9 cellular contexts compared by ENCODE assay signal in the genomic region with DNA sequence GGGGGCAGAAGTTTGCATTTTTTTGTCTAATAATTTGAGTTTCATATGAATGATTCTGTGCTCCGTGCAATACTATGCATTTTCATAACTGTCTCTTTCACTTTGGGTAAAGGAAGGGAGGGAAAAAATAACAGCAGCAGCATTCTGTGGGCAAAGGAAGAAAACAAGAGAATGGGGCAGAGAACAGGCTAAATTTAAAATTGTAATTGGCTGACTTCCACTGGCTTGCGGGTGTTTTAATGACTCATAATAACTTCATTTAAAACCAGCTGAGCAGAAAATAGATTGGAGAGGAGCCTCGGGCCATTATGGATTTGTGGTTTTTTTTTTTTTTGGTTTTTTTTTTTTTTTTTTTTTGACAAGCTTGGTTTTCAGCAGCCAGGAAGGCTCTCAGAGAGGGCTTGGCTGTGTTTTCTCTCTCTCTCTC.
DNase-seq lines count a peak whose midpoint lies in the region; ATAC-seq and TF ChIP-seq lines count a peak whose summit lies in the region.
"Had no signal": no experiment of that assay in that cellular context is flagged by ENCODE, and none has a peak within 500 bp of the region (broad histone marks: within the 10 kb centered on the region; RNA-seq: fewer than 3 reads in every experiment).

No MANE protein-coding gene starts in this region.

- TF ChIP-seq EP300 in gastroesophageal sphincter (IDR thresholded peaks at IDR 0.05): peak; percentile 4
- TF ChIP-seq EP300 in sigmoid colon (IDR thresholded peaks at IDR 0.05): peak; percentile 9 to 80 (median 54)

- H3K27ac ChIP-seq in gastroesophageal sphincter (peak overlapping the region; percentile 91 to 100 (median 97)), sigmoid colon (peak overlapping the region; percentile 94 to 99 (median 97))
- H3K27ac ChIP-seq: SJSA1 had no signal

- H3K4me1 Mint-ChIP-seq in activated CD8-positive, alpha-beta T cell treated with anti-CD3 and anti-CD28 coated beads for 36 hours (ENCODE audit: low read depth): peaks cover 81% of the 10 kb centered on the region

- no peaks in the 10 kb centered on the region for H3K9me3 Mint-ChIP-seq in activated CD8-positive, alpha-beta T cell treated with anti-CD3 and anti-CD28 coated beads for 36 hours

- intact Hi-C loops in activated CD8-positive, alpha-beta T cell treated with anti-CD3 and anti-CD28 coated beads for 36 hours (cut with micrococcal nuclease): loop anchor here (10.0 kb wide), 1 partner anchor 92 kb away; no protein-coding TSS in a partner anchor
- intact Hi-C loops in sigmoid colon (cut with DNase I): no loop called here

- peak; percentile 66 for ATAC-seq in activated CD8-positive, alpha-beta T cell treated with anti-CD3 and anti-CD28 coated beads for 36 hours
- ATAC-seq in gastroesophageal sphincter (peak; percentile 5), HG02973 (IDR thresholded peaks at IDR 0.05; ENCODE audit: unreplicated experiment) (no peak), HG02870 (IDR thresholded peaks at IDR 0.05; ENCODE audit: unreplicated experiment) (no peak), HG02981 (IDR thresholded peaks at IDR 0.05; ENCODE audit: unreplicated experiment) (no peak)

- H3K9me3 ChIP-seq in gastroesophageal sphincter: no peaks in the 10 kb centered on the region
- H3K9me3 ChIP-seq in sigmoid colon: no peaks in the 10 kb centered on the region
- H3K9me3 ChIP-seq: SJSA1 had no signal

- WGBS in gastroesophageal sphincter (ENCODE audit: low coverage in 1 of 2), 2 donors: 0 to 5% methylated on average over 3 of the region's 3 CpGs
- 8 to 19% methylated on average over 3 of the region's 3 CpGs for WGBS in sigmoid colon, 2 donors

- H3K36me3 ChIP-seq in gastroesophageal sphincter (peaks cover 0 to 7% of the 10 kb centered on the region in 2 donors), sigmoid colon (no peaks in the 10 kb centered on the region)
- H3K36me3 ChIP-seq: SJSA1 had no signal

- H3K4me1 ChIP-seq in gastroesophageal sphincter: peaks cover 77 to 98% (median 84%) of the 10 kb centered on the region in 3 donors
- peaks cover 0 to 94% (median 94%) of the 10 kb centered on the region in 4 donors for H3K4me1 ChIP-seq in sigmoid colon

- CTCF ChIA-PET in activated CD8-positive, alpha-beta T cell treated with anti-CD3 and anti-CD28 coated beads for 36 hours (lab: Charles Lee): interaction anchor here (7.2 kb wide), 1 partner anchor 14 kb away, joined by 58 read pairs; no protein-coding TSS in a partner anchor

- POLR2A ChIA-PET in activated CD8-positive, alpha-beta T cell treated with anti-CD3 and anti-CD28 coated beads for 36 hours (lab: Charles Lee): no interaction called here

- peak overlapping the region; percentile 16 for H3K4me3 Mint-ChIP-seq in activated CD8-positive, alpha-beta T cell treated with anti-CD3 and anti-CD28 coated beads for 36 hours

- no peaks in the 10 kb centered on the region for H3K36me3 Mint-ChIP-seq in activated CD8-positive, alpha-beta T cell treated with anti-CD3 and anti-CD28 coated beads for 36 hours (ENCODE audit: low read depth)

- no peaks in the 10 kb centered on the region for H3K27me3 Mint-ChIP-seq in activated CD8-positive, alpha-beta T cell treated with anti-CD3 and anti-CD28 coated beads for 36 hours

- H3K27me3 ChIP-seq in gastroesophageal sphincter (no peaks in the 10 kb centered on the region), sigmoid colon (no peaks in the 10 kb centered on the region)

- H3K27ac Mint-ChIP-seq in activated CD8-positive, alpha-beta T cell treated with anti-CD3 and anti-CD28 coated beads for 36 hours: peak overlapping the region; percentile 75

- no peak for TF ChIP-seq POLR2A in gastroesophageal sphincter (IDR thresholded peaks at IDR 0.05)
- peak in 1 of 2 donors; percentile 24 for TF ChIP-seq POLR2A in sigmoid colon (IDR thresholded peaks at IDR 0.05)

- H3K4me3 ChIP-seq in gastroesophageal sphincter (no peak overlapping the region), sigmoid colon (no peak overlapping the region)
- H3K4me3 ChIP-seq: SJSA1 had no signal

- peak; percentile 56 for DNase-seq in GM04503 (ENCODE audit: low read depth)
- DNase-seq in NCI-H187 treated with DMSO at 0.1 percent for 48 hours (lab: John Stamatoyannopoulos, UW): peak; percentile 37
- peak; percentile 29 for DNase-seq in activated CD8-positive, alpha-beta T cell treated with anti-CD3 and anti-CD28 coated beads for 36 hours
- DNase-seq in sigmoid colon: peak; percentile 82

- TF ChIP-seq CTCF in activated CD8-positive, alpha-beta T cell treated with anti-CD3 and anti-CD28 coated beads for 36 hours (IDR thresholded peaks at IDR 0.05): no peak
- TF ChIP-seq CTCF in gastroesophageal sphincter (IDR thresholded peaks at IDR 0.05): peak in 1 of 4 experiments; percentile 12
- no peak for TF ChIP-seq CTCF in sigmoid colon (IDR thresholded peaks at IDR 0.05)

Comparison
In these comparisons a context has a peak if more than half of its experiments do, and no peak if none do; other contexts are left out.
1. DNase-seq: peak in every context shown above with its lines; median percentile 82 in sigmoid colon; 56 in GM04503; 37 in NCI-H187 treated with DMSO at 0.1 percent for 48 hours; 29 in activated CD8-positive, alpha-beta T cell treated with anti-CD3 and anti-CD28 coated beads for 36 hours.
2. ATAC-seq: peak in activated CD8-positive, alpha-beta T cell treated with anti-CD3 and anti-CD28 coated beads for 36 hours (single experiment) and gastroesophageal sphincter (single experiment); none in HG02973 (single experiment), HG02870 (single experiment) and HG02981 (single experiment).